In the genomic region with DNA sequence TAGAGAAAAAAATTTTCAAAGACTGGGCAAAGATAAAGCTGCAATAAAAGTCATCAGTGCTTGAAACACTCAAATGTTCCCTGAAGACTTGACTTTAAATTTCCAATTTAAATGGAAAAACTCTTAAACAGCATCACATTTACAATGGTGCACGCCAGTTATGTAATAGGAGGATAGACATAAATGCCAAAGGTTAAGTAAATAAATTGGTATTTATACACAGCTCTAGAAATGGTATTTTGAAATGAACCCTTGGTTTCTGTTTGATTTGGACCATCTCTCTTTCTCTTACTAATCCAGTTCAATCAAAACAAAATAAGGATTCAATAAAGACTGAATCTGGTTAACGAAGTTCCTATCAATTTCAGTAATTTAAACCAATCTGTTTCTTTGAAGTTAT, we compare ENCODE assay signal across 26 cellular contexts.
"Had no signal": no experiment of that assay in that cellular context is flagged by ENCODE, and none has a peak within 500 bp of the region (broad histone marks: within the 10 kb centered on the region; RNA-seq: fewer than 3 reads in every experiment).

No MANE protein-coding gene starts in this region.

- H3K27ac ChIP-seq: brain microvascular endothelial cell, coronary artery, dorsolateral prefrontal cortex had no signal

- H3K27me3 ChIP-seq: brain microvascular endothelial cell, dorsolateral prefrontal cortex had no signal

- H3K36me3 ChIP-seq: brain microvascular endothelial cell had no signal

- ATAC-seq: activated CD4-positive, alpha-beta T cell treated with anti-CD3 and anti-CD28 coated beads for 36 hours; activated naive CD4-positive, alpha-beta T cell treated with anti-CD3 and anti-CD28 coated beads, Interleukin-2, amount 50 U/mL, for 72 hours; activated T-cell treated with anti-CD3 and anti-CD28 coated beads, Interleukin-2, amount 50 U/mL, for 72 hours; esophagus mucosa had no signal

- DNase-seq: activated CD4-positive, alpha-beta memory T cell treated with anti-CD3 and anti-CD28 coated beads, Interleukin-2, amount 10 ng/mL, durations not matched to agents 7 days and 5 days; activated CD4-positive, alpha-beta T cell treated with anti-CD3 and anti-CD28 coated beads for 36 hours; activated CD4-positive, alpha-beta T cell treated with anti-CD3 and anti-CD28 coated beads, Interleukin-2, amount 10 ng/mL, durations not matched to agents 24 days and 14 days; activated CD4-positive, alpha-beta T cell treated with anti-CD3 and anti-CD28 coated beads, Interleukin-2, amount 50 U/mL, for 4 hours; activated CD4-positive, CD25-positive, alpha-beta regulatory T cell; activated CD4-positive, CD25-positive, alpha-beta regulatory T cell treated with anti-CD3 and anti-CD28 coated beads, Interleukin-2, amount 50 U/mL, for 72 hours; activated CD8-positive, alpha-beta memory T cell treated with anti-CD3 and anti-CD28 coated beads, Interleukin-2, amount 50 U/mL, for 48 hours; activated gamma-delta T cell; activated naive CD4-positive, alpha-beta T cell; activated naive CD4-positive, alpha-beta T cell treated with anti-CD3 and anti-CD28 coated beads, Interleukin-2, amount 10 ng/mL, durations not matched to agents 7 days and 5 days; activated naive CD8-positive, alpha-beta T cell treated with anti-CD3 and anti-CD28 coated beads, Interleukin-2, amount 10 ng/mL, durations not matched to agents 7 days and 5 days; activated T-cell treated with anti-CD3 and anti-CD28 coated beads for 4 hours; activated T-cell treated with anti-CD3 and anti-CD28 coated beads, Interleukin-2, amount 50 U/mL, for 24 hours; activated T-cell treated with anti-CD3 and anti-CD28 coated beads, Interleukin-2, amount 50 U/mL, for 72 hours; amniotic stem cell; anterior cingulate cortex; brain microvascular endothelial cell; dorsolateral prefrontal cortex; effector memory CD4-positive, alpha-beta T cell; endodermal cell; foreskin fibroblast; head of caudate nucleus; T-helper 2 cell had no signal

- H3K4me3 ChIP-seq: coronary artery, dorsolateral prefrontal cortex had no signal
